In genomic region chr4:80182237-80182866, GRCh38 we compare ENCODE assay signal across 10 cellular contexts. TPM values are rescaled to one million over a fixed set of nuclear protein-coding genes. Genes with fewer than 3 reads are reported as not detected.
DNase-seq lines count a peak whose midpoint lies in the region; ATAC-seq lines count a peak whose summit lies in the region.
"Had no signal": no experiment of that assay in that cellular context is flagged by ENCODE, and none has a peak within 500 bp of the region (broad histone marks: within the 10 kb centered on the region; RNA-seq: fewer than 3 reads in every experiment).

No MANE protein-coding gene starts in this region.

- no peaks in the 10 kb centered on the region for H4K20me1 ChIP-seq in Karpas-422 (ENCODE audit: insufficient read depth, low read depth, low read length)

- H3K27me3 Mint-ChIP-seq in activated CD4-positive, alpha-beta T cell treated with anti-CD3 and anti-CD28 coated beads, Interleukin-2, amount 10 ng/mL, durations not matched to agents 7 days and 5 days: peaks cover 20% of the 10 kb centered on the region
- H3K27me3 Mint-ChIP-seq in effector memory CD8-positive, alpha-beta T cell: no peaks in the 10 kb centered on the region

- no peak overlapping the region for H3K4me2 ChIP-seq in Karpas-422 (ENCODE audit: low read depth, low read length, poor library complexity, severe bottlenecking)

- CTCF ChIA-PET in activated CD4-positive, alpha-beta T cell treated with anti-CD3 and anti-CD28 coated beads, Interleukin-2, amount 10 ng/mL, durations not matched to agents 7 days and 5 days (lab: Charles Lee): interaction anchor here (0.5 to 8.9 kb wide), 9 partner anchors 9 to 1394 kb away, joined by 3 to 91 read pairs (median 7); no protein-coding TSS in a partner anchor

- no peaks in the 10 kb centered on the region for H3K9me2 ChIP-seq in Karpas-422 (replicated peaks; ENCODE audit: insufficient read depth, low read length)

- no peaks in the 10 kb centered on the region for H3K79me2 ChIP-seq in Karpas-422 (ENCODE audit: low read length)

- no peak overlapping the region for H3K4me3 ChIP-seq in Karpas-422 (ENCODE audit: low read length)

- POLR2A ChIA-PET in activated CD4-positive, alpha-beta T cell treated with anti-CD3 and anti-CD28 coated beads, Interleukin-2, amount 10 ng/mL, durations not matched to agents 7 days and 5 days (lab: Charles Lee): interaction anchor here (0.6 to 1.1 kb wide), 2 partner anchors 11 to 56 kb away, joined by 3 to 6 read pairs; no protein-coding TSS in a partner anchor

- peaks cover 28% of the 10 kb centered on the region for H3K36me3 Mint-ChIP-seq in activated CD4-positive, alpha-beta T cell treated with anti-CD3 and anti-CD28 coated beads, Interleukin-2, amount 10 ng/mL, durations not matched to agents 7 days and 5 days (ENCODE audit: low read depth)
- H3K36me3 Mint-ChIP-seq in effector memory CD8-positive, alpha-beta T cell (ENCODE audit: insufficient read depth): peaks cover 28% of the 10 kb centered on the region

- no peak overlapping the region for H3K9ac ChIP-seq in Karpas-422 (ENCODE audit: low read length)

- peak overlapping the region; percentile 20 for H3K4me3 Mint-ChIP-seq in activated CD4-positive, alpha-beta T cell treated with anti-CD3 and anti-CD28 coated beads, Interleukin-2, amount 10 ng/mL, durations not matched to agents 7 days and 5 days
- peak overlapping the region; percentile 95 to 96 for H3K4me3 Mint-ChIP-seq in effector memory CD8-positive, alpha-beta T cell

- H3K27ac ChIP-seq in Karpas-422 (ENCODE audit: low read length): no peak overlapping the region

- H3K4me1 ChIP-seq in Karpas-422 (ENCODE audit: low read length): no peaks in the 10 kb centered on the region

- H3K36me3 ChIP-seq in Karpas-422 (ENCODE audit: insufficient read depth, low read length): no peaks in the 10 kb centered on the region

- peak; percentile 22 for DNase-seq in activated CD4-positive, alpha-beta T cell treated with anti-CD3 and anti-CD28 coated beads, Interleukin-2, amount 10 ng/mL, durations not matched to agents 7 days and 5 days
- DNase-seq in activated CD4-positive, alpha-beta T cell treated with anti-CD3 and anti-CD28 coated beads for 1 hour: no peak
- DNase-seq in M059J (ENCODE audit: low read depth) (peak; percentile 22), AML-193 (lab: John Stamatoyannopoulos, UW) (no peak), KBM-7 (no peak), Karpas-422 (no peak)
- no peak for DNase-seq in effector memory CD8-positive, alpha-beta T cell
- peak; percentile 27 for DNase-seq in stimulated activated naive CD4-positive, alpha-beta T cell treated with Interleukin-2 at 50 U/mL for 16 hours (lab: John Stamatoyannopoulos, UW)
- DNase-seq: dermis blood vessel endothelial cell, KG1 had no signal

- H3K9me3 Mint-ChIP-seq in activated CD4-positive, alpha-beta T cell treated with anti-CD3 and anti-CD28 coated beads, Interleukin-2, amount 10 ng/mL, durations not matched to agents 7 days and 5 days: peaks cover 27% of the 10 kb centered on the region
- no peaks in the 10 kb centered on the region for H3K9me3 Mint-ChIP-seq in effector memory CD8-positive, alpha-beta T cell

- peak; percentile 22 for ATAC-seq in effector memory CD8-positive, alpha-beta T cell (replicated peaks)

- H3K4me1 Mint-ChIP-seq in activated CD4-positive, alpha-beta T cell treated with anti-CD3 and anti-CD28 coated beads, Interleukin-2, amount 10 ng/mL, durations not matched to agents 7 days and 5 days: peaks cover 57% of the 10 kb centered on the region
- peaks cover 29 to 42% of the 10 kb centered on the region in 2 donors for H3K4me1 Mint-ChIP-seq in effector memory CD8-positive, alpha-beta T cell (ENCODE audit: low read depth in 2 of 2)

- no peaks in the 10 kb centered on the region for H3K27me3 ChIP-seq in Karpas-422 (ENCODE audit: low read length)

- H3K9me3 ChIP-seq in Karpas-422 (ENCODE audit: low read length): no peaks in the 10 kb centered on the region

- H2AFZ ChIP-seq in Karpas-422 (ENCODE audit: low read length): no peak overlapping the region

- peak overlapping the region; percentile 26 for H3K27ac Mint-ChIP-seq in activated CD4-positive, alpha-beta T cell treated with anti-CD3 and anti-CD28 coated beads, Interleukin-2, amount 10 ng/mL, durations not matched to agents 7 days and 5 days
- H3K27ac Mint-ChIP-seq in effector memory CD8-positive, alpha-beta T cell: peak overlapping the region; percentile 7 to 97

- in situ Hi-C loops in KBM-7 (cut with MboI; ENCODE audit: low pct_unique_long_range_greater_than_20kb, low sequenced_read_pairs): loop anchor here (25.0 kb wide), 1 partner anchor 1220 kb away; no protein-coding TSS in a partner anchor

RNA-seq across cellular contexts. Expression of gene PRDM8, which starts 15.0 kb away (rescaled TPM):
- total RNA-seq in activated CD4-positive, alpha-beta T cell treated with anti-CD3 and anti-CD28 coated beads, Interleukin-2, amount 10 ng/mL, durations not matched to agents 7 days and 5 days: 1 to 10 TPM; 4.8 to 5.2 TPM
- total RNA-seq in M059J (2014; rRNA removed; shearing (Covaris generic)): 5.5 and 10.6 TPM in 2 replicates
- total RNA-seq in Karpas-422 (2014; rRNA removed; shearing (Covaris generic); ENCODE audit: low replicate concordance): not detected in 2 replicates

Comparison
In these comparisons a context has a peak if more than half of its experiments do, and no peak if none do; other contexts are left out.
1. DNase-seq: peak in activated CD4-positive, alpha-beta T cell treated with anti-CD3 and anti-CD28 coated beads, Interleukin-2, amount 10 ng/mL, durations not matched to agents 7 days and 5 days (single experiment), M059J (single experiment) and stimulated activated naive CD4-positive, alpha-beta T cell treated with Interleukin-2 at 50 U/mL for 16 hours (single experiment); none in activated CD4-positive, alpha-beta T cell treated with anti-CD3 and anti-CD28 coated beads for 1 hour (single experiment), effector memory CD8-positive, alpha-beta T cell (0 of 3), AML-193 (0 of 2), KBM-7 (single experiment) and Karpas-422 (single experiment).